17 cellular contexts compared by ENCODE assay signal in the genomic region with DNA sequence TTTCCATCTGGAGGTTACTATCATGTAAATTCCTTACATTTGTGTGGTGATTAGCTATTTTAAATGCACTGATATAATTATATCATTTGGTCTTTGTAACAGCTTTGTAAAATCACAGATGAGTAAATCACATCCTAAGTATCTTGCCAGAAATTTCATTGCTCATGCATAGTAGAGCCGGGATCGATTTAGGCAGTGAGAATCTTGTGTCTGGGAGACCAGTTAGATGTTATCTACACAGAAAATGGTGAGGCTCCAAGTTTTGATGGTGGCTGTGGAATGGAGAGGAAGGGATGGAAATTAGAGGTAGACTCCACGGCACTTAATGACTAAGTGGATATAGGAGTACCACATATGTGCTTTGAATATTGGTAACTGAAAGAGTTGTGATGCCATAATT.
DNase-seq lines count a peak whose midpoint lies in the region; ATAC-seq, FAIRE-seq and TF ChIP-seq lines count a peak whose summit lies in the region.
"Had no signal": no experiment of that assay in that cellular context is flagged by ENCODE, and none has a peak within 500 bp of the region (broad histone marks: within the 10 kb centered on the region; RNA-seq: fewer than 3 reads in every experiment).

No MANE protein-coding gene starts in this region.

- TF ChIP-seq RAD21 in HCT116 (IDR thresholded peaks at IDR 0.05; ENCODE audit: low read depth) = no peak

- no peak for ATAC-seq in HCT116
- ATAC-seq in GM18519 (IDR thresholded peaks at IDR 0.05; ENCODE audit: low FRiP score, unreplicated experiment) = no peak
- ATAC-seq: GM23338 had no signal

- H2AFZ ChIP-seq in GM23248 (no peak overlapping the region), HCT116 (ENCODE audit: low read depth, low read length, poor library complexity, severe bottlenecking) (no peak overlapping the region), keratinocyte (ENCODE audit: control insufficient read depth, low read length) (no peak overlapping the region)
- H2AFZ ChIP-seq: GM23338 had no signal

- intact Hi-C loops in HCT116 (cut with micrococcal nuclease) (loop anchor here (5.0 to 10.0 kb wide), 2 partner anchors 63 to 400 kb away; no protein-coding TSS in a partner anchor), prostate gland (cut with DNase I) (no loop called here)

- TF ChIP-seq CTCF in HCT116 (IDR thresholded peaks at IDR 0.05 in 2 of 3, conservative IDR thresholded peaks at IDR 0.05 in 1 of 3; ENCODE audit: borderline replicate concordance in 1 of 3, insufficient read depth in 1 of 3, low read depth in 2 of 3, low read length in 2 of 3) (no peak), keratinocyte (optimal IDR thresholded peaks at IDR 0.05 in 1 of 3, IDR thresholded peaks at IDR 0.05 in 1 of 3, conservative IDR thresholded peaks at IDR 0.05 in 1 of 3; ENCODE audit: extremely low read depth in 1 of 3, insufficient read depth in 2 of 3, low read length in 3 of 3) (no peak), prostate gland (IDR thresholded peaks at IDR 0.05) (no peak)

- H3K4me3 ChIP-seq in GM23248 (no peak overlapping the region), HCT116 (replicated peaks in 1 of 2; ENCODE audit: low read depth in 1 of 2, low read length in 2 of 2) (no peak overlapping the region), keratinocyte (ENCODE audit: control insufficient read depth in 2 of 3, extremely low read depth in 1 of 3, insufficient read depth in 2 of 3, low read depth in 1 of 3, low read length in 3 of 3) (no peak overlapping the region), prostate gland (no peak overlapping the region)
- H3K4me3 ChIP-seq: GM23338, HAP-1 had no signal

- DNase-seq in GM23248 (peak; percentile 35), HCT116 (ENCODE audit: low read depth, low spot score) (no peak), M059J (ENCODE audit: low read depth) (peak; percentile 38), keratinocyte (ENCODE audit: low read depth, low spot score) (no peak), prostate gland (ENCODE audit: low spot score) (no peak)
- no peak for DNase-seq in activated effector memory CD4-positive, alpha-beta T cell treated with anti-CD3 and anti-CD28 coated beads, Interleukin-2, amount 50 U/mL, for 16 hours
- DNase-seq: C1 segment of cervical spinal cord; Calu3; CD4-positive, alpha-beta memory T cell; COR-L47; DMS53; DMS79 treated with DMSO at 0.1 percent for 48 hours had no signal

- H3K9me1 ChIP-seq in keratinocyte (ENCODE audit: control insufficient read depth, extremely low read depth, insufficient read depth, low read length) = no peaks in the 10 kb centered on the region

- H3K27ac ChIP-seq in GM23248 (no peak overlapping the region), HCT116 (ENCODE audit: low read depth, low read length) (peak overlapping the region; percentile 96), keratinocyte (ENCODE audit: control insufficient read depth, insufficient read depth, low read length) (no peak overlapping the region), prostate gland (no peak overlapping the region)

- no TSS peak for BruUV-seq in HCT116 (replicated peaks; lab: Mats Ljungman, UMichigan)

- H3K36me3 ChIP-seq in GM23248 (ENCODE audit: low read depth) (peaks cover 13% of the 10 kb centered on the region; the same call in 1 of the 2 replicates), HCT116 (ENCODE audit: control insufficient read depth in 1 of 2, insufficient read depth in 2 of 2, low read length in 2 of 2) (no peaks in the 10 kb centered on the region), keratinocyte (ENCODE audit: control insufficient read depth in 2 of 2, extremely low read depth in 1 of 2, insufficient read depth in 2 of 2, low read length in 2 of 2) (no peaks in the 10 kb centered on the region), prostate gland (no peaks in the 10 kb centered on the region)
- H3K36me3 ChIP-seq: HAP-1 had no signal

- no peak overlapping the region for H3K4me2 ChIP-seq in GM23248 (ENCODE audit: unreplicated experiment)
- H3K4me2 ChIP-seq in HCT116 (ENCODE audit: low read length) = peak overlapping the region; percentile 56
- H3K4me2 ChIP-seq in keratinocyte (ENCODE audit: control insufficient read depth, extremely low read depth, insufficient read depth, low read depth, low read length) = no peak overlapping the region
- H3K4me2 ChIP-seq: GM23338 had no signal

- 36 to 42% methylated on average over 3 of the region's 3 CpGs for WGBS in GM23248 (ENCODE audit: low coverage in 1 of 2, low lambda C conversion rate in 2 of 2, missing lambda C conversion rate in 2 of 2), 2 experiments
- 76% methylated on average over 3 of the region's 3 CpGs for WGBS in prostate gland

- no peaks in the 10 kb centered on the region for H3K27me3 ChIP-seq in GM23248 (replicated peaks; ENCODE audit: insufficient read depth)
- no peaks in the 10 kb centered on the region for H3K27me3 ChIP-seq in HCT116 (ENCODE audit: insufficient read depth, low read length)
- no peaks in the 10 kb centered on the region for H3K27me3 ChIP-seq in keratinocyte (ENCODE audit: control insufficient read depth, extremely low read depth, insufficient read depth, low read length)
- H3K27me3 ChIP-seq in prostate gland (replicated peaks; ENCODE audit: insufficient read depth) = no peaks in the 10 kb centered on the region

- H3K79me2 ChIP-seq in GM23248 (ENCODE audit: insufficient read depth) = peaks cover 18% of the 10 kb centered on the region
- no peaks in the 10 kb centered on the region for H3K79me2 ChIP-seq in HCT116 (ENCODE audit: insufficient read depth, low read length)
- H3K79me2 ChIP-seq in keratinocyte (ENCODE audit: control insufficient read depth, insufficient read depth, low read length) = no peaks in the 10 kb centered on the region

- in situ Hi-C loops in GM23248 (cut with MboI) = no loop called here

- peak; percentile 69 for FAIRE-seq in keratinocyte (lab: Jason Lieb, UNC)
- FAIRE-seq: GM12892, GM19239 had no signal

- H3F3A ChIP-seq in GM23248 (ENCODE audit: insufficient read depth) = peaks cover 45% of the 10 kb centered on the region

- H3K9me3 ChIP-seq in GM23248 (ENCODE audit: low read depth) (no peaks in the 10 kb centered on the region), HCT116 (ENCODE audit: control insufficient read depth in 1 of 2, insufficient read depth in 1 of 2, low read depth in 1 of 2, low read length in 2 of 2) (no peaks in the 10 kb centered on the region), keratinocyte (ENCODE audit: control insufficient read depth, low read depth, low read length) (no peaks in the 10 kb centered on the region), prostate gland (no peaks in the 10 kb centered on the region)
- H3K9me3 ChIP-seq: HAP-1 had no signal

- dilution Hi-C loops in keratinocyte (cut with MboI; ENCODE audit: extremely low pct_ligation_motif_present, low sequenced_read_pairs) = no loop called here

- H3K4me1 ChIP-seq in GM23248 (ENCODE audit: insufficient read depth) (peaks cover 54% of the 10 kb centered on the region), HCT116 (ENCODE audit: control insufficient read depth in 1 of 2, insufficient read depth in 2 of 2, low read length in 2 of 2) (peaks cover 72 to 84% of the 10 kb centered on the region in 2 experiments), keratinocyte (ENCODE audit: control insufficient read depth, extremely low read depth, insufficient read depth, low read length) (peaks cover 30% of the 10 kb centered on the region), prostate gland (replicated peaks) (no peaks in the 10 kb centered on the region)

- H3K9ac ChIP-seq in GM23248 (no peak overlapping the region), HCT116 (ENCODE audit: low read length) (peak overlapping the region; percentile 60), keratinocyte (ENCODE audit: control insufficient read depth, extremely low read depth, insufficient read depth, low read length) (no peak overlapping the region)

- TF ChIP-seq POLR2A in HCT116 (IDR thresholded peaks at IDR 0.05; ENCODE audit: borderline replicate concordance, extremely low read depth, insufficient read depth, insufficient read length) (no peak), prostate gland (IDR thresholded peaks at IDR 0.05) (no peak)

- POLR2A ChIA-PET in HCT116 (lab: Charles Lee) = interaction anchor here (0.8 to 1.5 kb wide), 3 partner anchors 9 to 102 kb away, joined by 4 to 5 read pairs (median 4); no protein-coding TSS in a partner anchor

- no peaks in the 10 kb centered on the region for H4K20me1 ChIP-seq in GM23248 (ENCODE audit: insufficient read depth)
- no peaks in the 10 kb centered on the region for H4K20me1 ChIP-seq in HCT116 (ENCODE audit: insufficient read depth)
- no peaks in the 10 kb centered on the region for H4K20me1 ChIP-seq in keratinocyte (ENCODE audit: control insufficient read depth, extremely low read depth, insufficient read depth, low read length)

- RAD21 ChIA-PET in HCT116 (lab: Charles Lee; ENCODE audit: low non-redundant PET in 1 of 2, low total read pairs in 2 of 2, uncharacterized antibody in 2 of 2, unreplicated experiment in 2 of 2) = no interaction called here

- H3K9me2 ChIP-seq in GM23248 (ENCODE audit: insufficient read depth) = no peaks in the 10 kb centered on the region
- H3K9me2 ChIP-seq in HCT116 (ENCODE audit: insufficient read depth) = no peaks in the 10 kb centered on the region

- CTCF ChIA-PET in HCT116 (lab: Charles Lee) = no interaction called here

TF ChIP-seq in HCT116, 20 proteins besides CTCF, POLR2A, EP300 and RAD21 (continues in another document):
- no peak for TF ChIP-seq EZH2phosphoT487 (IDR thresholded peaks at IDR 0.05; ENCODE audit: borderline replicate concordance)
- TF ChIP-seq FOSL1 (IDR thresholded peaks at IDR 0.05; ENCODE audit: low read depth) = no peak
- TF ChIP-seq YY1 (IDR thresholded peaks at IDR 0.05; ENCODE audit: extremely low read depth, insufficient replicate concordance, low read depth, low read length) = no peak
- TF ChIP-seq ZNF274 (IDR thresholded peaks at IDR 0.05; ENCODE audit: low read depth, low read length) = no peak
- TF ChIP-seq ATF3 (IDR thresholded peaks at IDR 0.05) = no peak
- TF ChIP-seq EZH2 (IDR thresholded peaks at IDR 0.05) = no peak
- TF ChIP-seq MAX (IDR thresholded peaks at IDR 0.05) = no peak
- no peak for TF ChIP-seq POLR2AphosphoS5 (IDR thresholded peaks at IDR 0.05; ENCODE audit: low read depth, low read length)
- TF ChIP-seq SRF (IDR thresholded peaks at IDR 0.05; ENCODE audit: low read depth) = no peak

Comparison
In these comparisons a context has a peak if more than half of its experiments do, and no peak if none do; other contexts are left out.
1. DNase-seq: peak in GM23248 (single experiment) and M059J (single experiment); none in HCT116 (single experiment), keratinocyte (single experiment), activated effector memory CD4-positive, alpha-beta T cell treated with anti-CD3 and anti-CD28 coated beads, Interleukin-2, amount 50 U/mL, for 16 hours (single experiment) and prostate gland (single experiment).